In genomic region chr1:1881727-1882126, GRCh38 we compare ENCODE assay signal across 13 cellular contexts. TPM values are rescaled to one million over a fixed set of nuclear protein-coding genes. Genes with fewer than 3 reads are reported as not detected.
DNase-seq lines count a peak whose midpoint lies in the region; ATAC-seq and TF ChIP-seq lines count a peak whose summit lies in the region.
"Had no signal": no experiment of that assay in that cellular context is flagged by ENCODE, and none has a peak within 500 bp of the region (broad histone marks: within the 10 kb centered on the region; RNA-seq: fewer than 3 reads in every experiment).

No MANE protein-coding gene starts in this region.

- H3K4me2 ChIP-seq in hepatocyte: peak overlapping the region; percentile 62
- H3K4me2 ChIP-seq: A549 had no signal

- H3K27ac ChIP-seq in hepatocyte (peak overlapping the region; percentile 21), rectal smooth muscle tissue (ENCODE audit: low read depth, low read length) (no peak overlapping the region)
- H3K27ac ChIP-seq: A549 had no signal

- H3K9me3 ChIP-seq in hepatocyte (ENCODE audit: low read depth): no peaks in the 10 kb centered on the region
- H3K9me3 ChIP-seq: A549 had no signal

- H4K20me1 ChIP-seq in hepatocyte (ENCODE audit: insufficient read depth, poor library complexity, severe bottlenecking): peaks cover 100% of the 10 kb centered on the region

- DNase-seq in NCI-H2196 (lab: John Stamatoyannopoulos, UW; ENCODE audit: unreplicated experiment) (peak; percentile 38), NCI-H2196 treated with DMSO at 0.1 percent for 48 hours (lab: John Stamatoyannopoulos, UW; ENCODE audit: unreplicated experiment) (no peak), NCI-H82 treated with DMSO at 0.1 percent for 48 hours (lab: John Stamatoyannopoulos, UW; ENCODE audit: unreplicated experiment) (peak; percentile 33), hepatocyte (ENCODE audit: low spot score) (no peak), DMS 273 treated with DMSO at 0.1 percent for 48 hours (lab: John Stamatoyannopoulos, UW) (no peak)
- DNase-seq: activated effector memory CD4-positive, alpha-beta T cell treated with anti-CD3 and anti-CD28 coated beads, Interleukin-2, amount 50 U/mL, for 16 hours had no signal

- H3K36me3 ChIP-seq in hepatocyte (replicated peaks; ENCODE audit: insufficient read depth, low read depth): no peaks in the 10 kb centered on the region
- H3K36me3 ChIP-seq in rectal smooth muscle tissue (ENCODE audit: control insufficient read depth, insufficient read depth, low read length): no peaks in the 10 kb centered on the region

- TF ChIP-seq CTCF in hepatocyte (IDR thresholded peaks at IDR 0.05; ENCODE audit: poor library complexity): no peak

- 79% methylated on average over 6 of the region's 6 CpGs for WGBS in hepatocyte (ENCODE audit: low lambda C conversion rate, missing lambda C conversion rate)

- H2AFZ ChIP-seq in hepatocyte: no peak overlapping the region

- no peak overlapping the region for H3K9ac ChIP-seq in rectal smooth muscle tissue (ENCODE audit: low read length)

- H3K4me3 ChIP-seq in hepatocyte (no peak overlapping the region), rectal smooth muscle tissue (ENCODE audit: low read length) (peak overlapping the region; percentile 9)
- H3K4me3 ChIP-seq: A549 had no signal

- H3K4me1 ChIP-seq in hepatocyte (ENCODE audit: insufficient read depth) (peaks cover 32% of the 10 kb centered on the region), rectal smooth muscle tissue (ENCODE audit: control insufficient read depth, insufficient read depth, low read length) (peaks cover 5% of the 10 kb centered on the region)

- H3K27me3 ChIP-seq in hepatocyte (no peaks in the 10 kb centered on the region), rectal smooth muscle tissue (ENCODE audit: control insufficient read depth, insufficient read depth, low read length) (no peaks in the 10 kb centered on the region)

- H3K9me2 ChIP-seq in hepatocyte (replicated peaks; ENCODE audit: insufficient read depth): no peaks in the 10 kb centered on the region

- H3K79me2 ChIP-seq in hepatocyte: peaks cover 100% of the 10 kb centered on the region

- ATAC-seq in GM18907 (IDR thresholded peaks at IDR 0.05; ENCODE audit: unreplicated experiment) (no peak), HG02588 (IDR thresholded peaks at IDR 0.05; ENCODE audit: unreplicated experiment) (no peak)
- ATAC-seq: activated CD4-positive, CD25-positive, alpha-beta regulatory T cell treated with anti-CD3 and anti-CD28 coated beads, Interleukin-2, amount 50 U/mL, for 24 hours had no signal

RNA-seq across cellular contexts. Expression of gene GNB1, which starts 9.2 kb away (rescaled TPM):
- total RNA-seq in hepatocyte: 134 and 155 TPM in 2 replicates
- polyA plus RNA-seq in hepatocyte: 154 and 175 TPM in 2 replicates

RNA-seq across cellular contexts. Expression of gene CALML6, which starts 33.3 kb away (rescaled TPM):
- total RNA-seq in hepatocyte: 0.53 TPM in 1 of 2 replicates, not detected in the other
- 0.33 and 1.3 TPM in 2 replicates for polyA plus RNA-seq in hepatocyte
- total RNA-seq: M059J had no signal

RNA-seq across cellular contexts. Expression of gene TMEM52, which starts 37.4 kb away (rescaled TPM):
- 3.6 and 5.8 TPM in 2 replicates for total RNA-seq in hepatocyte
- polyA plus RNA-seq in hepatocyte: 5.3 and 5.8 TPM in 2 replicates
- total RNA-seq: M059J, SK-MEL-5 had no signal

Comparison
In these comparisons a context has a peak if more than half of its experiments do, and no peak if none do; other contexts are left out.
1. DNase-seq: peak in NCI-H2196 (single experiment) and NCI-H82 treated with DMSO at 0.1 percent for 48 hours (single experiment); none in NCI-H2196 treated with DMSO at 0.1 percent for 48 hours (single experiment), hepatocyte (single experiment) and DMS 273 treated with DMSO at 0.1 percent for 48 hours (single experiment).